Comparison of ENCODE assay signal across 21 cellular contexts in the genomic region with DNA sequence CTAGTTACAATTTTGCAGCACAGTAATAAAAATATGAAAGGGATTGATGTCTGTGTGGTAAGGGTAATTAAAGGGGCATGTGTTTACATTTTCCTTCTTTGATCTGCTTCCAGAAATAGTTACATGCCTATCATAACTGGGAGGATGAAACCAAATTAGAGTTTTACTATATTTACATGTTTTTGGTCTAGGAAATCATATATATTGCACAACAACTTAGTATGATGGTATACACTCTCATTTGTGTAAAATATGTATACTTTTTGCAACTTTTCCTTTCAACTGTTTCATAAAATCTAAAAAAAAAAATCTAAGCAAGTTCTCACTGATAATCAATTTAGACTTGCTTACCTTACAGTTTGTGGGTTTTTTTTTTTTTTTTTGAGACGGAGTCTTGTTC.
"Had no signal": no experiment of that assay in that cellular context is flagged by ENCODE, and none has a peak within 500 bp of the region (broad histone marks: within the 10 kb centered on the region; RNA-seq: fewer than 3 reads in every experiment).

No MANE protein-coding gene starts in this region.

- H3K4me2 ChIP-seq: KMS-11 had no signal

- H3K36me3 ChIP-seq: SJCRH30 had no signal

- H3K27me3 ChIP-seq: SJCRH30 had no signal

- H3K9ac ChIP-seq: KMS-11 had no signal

- H3K9me3 ChIP-seq: SJCRH30 had no signal

- ATAC-seq: Panc1, PC-3, Right ventricle myocardium inferior had no signal

- DNase-seq: Kasumi-1, MM.1S, NCI-H1436, NCI-H187, NCI-H2029, NCI-H2081 treated with DMSO at 0.1 percent for 48 hours, NCI-H2171, NCI-H446, NCI-H510A, NCI-H524 treated with DMSO at 0.1 percent for 48 hours, NCI-H69, NCI-H774, PC-3, SHP77 treated with DMSO at 0.1 percent for 48 hours, SJCRH30, T-helper 1 cell had no signal

- H3K4me3 ChIP-seq: SJCRH30 had no signal

- H3K27ac ChIP-seq: HL-60, KMS-11, SJCRH30 had no signal

- H3K4me1 ChIP-seq: SJCRH30 had no signal

- FAIRE-seq: HTR-8/SVneo had no signal
